8 cellular contexts compared by ENCODE assay signal in the genomic region with DNA sequence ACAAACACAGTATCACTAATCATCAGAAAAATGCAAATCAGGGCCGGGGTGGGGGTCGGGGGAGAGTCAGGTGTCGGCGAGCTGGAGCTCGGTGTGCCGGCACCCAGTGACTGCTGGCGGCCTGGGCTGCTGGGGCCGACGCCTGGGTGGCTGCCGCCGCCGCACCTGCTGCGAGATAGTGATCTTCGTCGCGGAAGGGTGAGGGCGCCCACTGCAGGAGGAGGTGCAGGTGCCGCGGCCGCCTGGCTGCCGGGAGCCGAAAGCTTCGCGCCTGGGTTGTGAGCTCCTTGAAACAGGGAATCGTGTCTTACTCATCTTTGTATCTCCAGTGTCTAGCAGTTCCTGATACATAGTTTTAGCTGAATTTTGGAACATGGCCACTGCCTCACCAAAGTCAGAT.
DNase-seq lines count a peak whose midpoint lies in the region; ATAC-seq, FAIRE-seq and TF ChIP-seq lines count a peak whose summit lies in the region.

No MANE protein-coding gene starts in this region.

- POLR2A ChIA-PET in H1 (lab: Charles Lee; ENCODE audit: partially characterized antibody) = interaction anchor here (1.2 kb wide), 1 partner anchor 11 kb away, joined by 3 read pairs; no protein-coding TSS in a partner anchor

- WGBS in H1 (ENCODE audit: extremely low coverage in 1 of 2, insufficient coverage in 1 of 2, insufficient read length in 1 of 2, insufficient replicate concordance in 2 of 2, low coverage in 1 of 2, low lambda C conversion rate in 2 of 2, missing lambda C conversion rate in 1 of 2), 2 experiments = 14% methylated on average over 11 of the region's 25 CpGs; no CpG with 5 or more reads in 1 of the 2 experiments

- H2BK5ac ChIP-seq in H1 (ENCODE audit: low read depth, low read length) = no peak overlapping the region

- H4K5ac ChIP-seq in H1 (ENCODE audit: insufficient read length, low read depth, low read length) = no peak overlapping the region

- peak; percentile 83 for DNase-seq in DMS 273 (lab: John Stamatoyannopoulos, UW; ENCODE audit: unreplicated experiment)
- peak; percentile 7 for DNase-seq in UCSD-AML1 (lab: John Stamatoyannopoulos, UW; ENCODE audit: unreplicated experiment)
- DNase-seq in H1 (ENCODE audit: low read depth in 1 of 2, low spot score in 2 of 2) = peak; percentile 21 to 72
- peak; percentile 4 for DNase-seq in putamen (ENCODE audit: low spot score)
- no peak for DNase-seq in medulla oblongata (ENCODE audit: extremely low spot score)
- no peak for DNase-seq in NCI-H187 treated with DMSO at 0.1 percent for 48 hours (lab: John Stamatoyannopoulos, UW)

- H3K79me2 ChIP-seq in H1 (ENCODE audit: control insufficient read depth in 1 of 2, insufficient read depth in 2 of 2, low read length in 2 of 2) = no peaks in the 10 kb centered on the region

- no peak overlapping the region for H2BK20ac ChIP-seq in H1 (ENCODE audit: low read length)

- no peaks in the 10 kb centered on the region for H3K79me1 ChIP-seq in H1 (ENCODE audit: low read depth, low read length)

- TF ChIP-seq RAD21 in H1 (IDR thresholded peaks at IDR 0.05 in 1 of 2, conservative IDR thresholded peaks at IDR 0.05 in 1 of 2; ENCODE audit: low read depth in 2 of 2, low read length in 2 of 2) = peak; percentile 74 to 85

- ATAC-seq in GM19452 (IDR thresholded peaks at IDR 0.05; ENCODE audit: unreplicated experiment) = peak; percentile 84
- ATAC-seq in HG03354 (IDR thresholded peaks at IDR 0.05; ENCODE audit: poor library complexity, severe bottlenecking, unreplicated experiment) = peak; percentile 96

- peak overlapping the region in 3 of 4 experiments; percentile 24 to 34 (median 29); a peak in 3 of 8 replicates for H3K4me3 ChIP-seq in H1 (ENCODE audit: extremely low read depth in 1 of 4, insufficient read depth in 2 of 4, low read depth in 3 of 4, low read length in 4 of 4)

- no peak overlapping the region for H2BK15ac ChIP-seq in H1 (ENCODE audit: low read length)

- FAIRE-seq in H1 (lab: Jason Lieb, UNC) = no peak

- no peak overlapping the region for H3K14ac ChIP-seq in H1 (ENCODE audit: insufficient read length)

- TF ChIP-seq CTCF in H1 (IDR thresholded peaks at IDR 0.05; ENCODE audit: control extremely low read depth in 1 of 3, insufficient read depth in 1 of 3, low read depth in 1 of 3, low read length in 3 of 3) = peak; percentile 75 to 89 (median 88)

- no peak for TF ChIP-seq POLR2A in H1 (IDR thresholded peaks at IDR 0.05; ENCODE audit: control extremely low read depth in 1 of 2, low read depth in 2 of 2, low read length in 2 of 2)

- peak overlapping the region; percentile 85; the same call in 1 of the 2 replicates for H2AFZ ChIP-seq in H1 (ENCODE audit: low read length)

- no peak overlapping the region for H3K4ac ChIP-seq in H1 (replicated peaks; ENCODE audit: insufficient read length, low read depth, low read length)

- no peaks in the 10 kb centered on the region for H3K36me3 ChIP-seq in H1 (ENCODE audit: control insufficient read depth in 2 of 4, insufficient read depth in 4 of 4, low read length in 3 of 4)

- no peak overlapping the region for H2AK5ac ChIP-seq in H1 (ENCODE audit: low read depth, low read length)

- H3K4me1 ChIP-seq in H1 (replicated peaks in 1 of 4; ENCODE audit: control insufficient read depth in 3 of 4, insufficient read depth in 4 of 4, low read length in 3 of 4) = no peaks in the 10 kb centered on the region

- no peak overlapping the region for H3K23ac ChIP-seq in H1 (ENCODE audit: insufficient read length)

- no peaks in the 10 kb centered on the region for H3K9me3 ChIP-seq in H1 (ENCODE audit: insufficient read depth in 2 of 2, low read depth in 1 of 2, low read length in 1 of 2)

- no peaks in the 10 kb centered on the region; a peak in 2 of 7 replicates for H3K27me3 ChIP-seq in H1 (replicated peaks in 1 of 4; ENCODE audit: control insufficient read depth in 3 of 4, extremely low read depth in 1 of 4, insufficient read depth in 3 of 4, low read length in 3 of 4)

- H3K23me2 ChIP-seq in H1 (ENCODE audit: low read depth, low read length) = no peaks in the 10 kb centered on the region

- H2BK12ac ChIP-seq in H1 (ENCODE audit: low read depth, low read length) = no peak overlapping the region

- no peak for TF ChIP-seq EP300 in H1 (IDR thresholded peaks at IDR 0.05; ENCODE audit: borderline replicate concordance in 1 of 2, low read depth in 2 of 2, low read length in 2 of 2)

- H4K91ac ChIP-seq in H1 (replicated peaks; ENCODE audit: insufficient read length, low read length) = no peak overlapping the region

- no peak overlapping the region for H4K8ac ChIP-seq in H1 (ENCODE audit: extremely low read depth, insufficient read depth, low read length)

- H3K18ac ChIP-seq in H1 (ENCODE audit: extremely low read depth, low read length) = no peak overlapping the region

- no peak overlapping the region for H3K27ac ChIP-seq in H1 (ENCODE audit: low read depth, low read length)

- H3K56ac ChIP-seq in H1 (replicated peaks; ENCODE audit: insufficient read length, low read depth, low read length) = no peak overlapping the region

- CTCF ChIA-PET in H1 (lab: Charles Lee; ENCODE audit: partially characterized antibody) = interaction anchor here (0.6 to 5.5 kb wide), 37 partner anchors 8 to 336 kb away, joined by 3 to 53 read pairs (median 4); no protein-coding TSS in a partner anchor

- peak overlapping the region in 1 of 2 experiments; percentile 54; a peak in 2 of 4 replicates for H3K4me2 ChIP-seq in H1 (ENCODE audit: insufficient read depth in 1 of 2, low read depth in 2 of 2, low read length in 2 of 2)

- H4K20me1 ChIP-seq in H1 (replicated peaks in 1 of 2; ENCODE audit: control insufficient read depth in 1 of 2, insufficient read depth in 2 of 2, low read length in 2 of 2) = no peaks in the 10 kb centered on the region

- no peak overlapping the region for H2BK120ac ChIP-seq in H1 (replicated peaks; ENCODE audit: low read depth, low read length)

- no peak overlapping the region for H3K9ac ChIP-seq in H1 (replicated peaks in 1 of 4; ENCODE audit: extremely low read depth in 1 of 4, low read depth in 3 of 4, low read length in 3 of 4)

TF ChIP-seq in H1, 55 proteins besides CTCF, POLR2A, EP300 and RAD21 (continues in another document):
- TF ChIP-seq, protein P1, sequence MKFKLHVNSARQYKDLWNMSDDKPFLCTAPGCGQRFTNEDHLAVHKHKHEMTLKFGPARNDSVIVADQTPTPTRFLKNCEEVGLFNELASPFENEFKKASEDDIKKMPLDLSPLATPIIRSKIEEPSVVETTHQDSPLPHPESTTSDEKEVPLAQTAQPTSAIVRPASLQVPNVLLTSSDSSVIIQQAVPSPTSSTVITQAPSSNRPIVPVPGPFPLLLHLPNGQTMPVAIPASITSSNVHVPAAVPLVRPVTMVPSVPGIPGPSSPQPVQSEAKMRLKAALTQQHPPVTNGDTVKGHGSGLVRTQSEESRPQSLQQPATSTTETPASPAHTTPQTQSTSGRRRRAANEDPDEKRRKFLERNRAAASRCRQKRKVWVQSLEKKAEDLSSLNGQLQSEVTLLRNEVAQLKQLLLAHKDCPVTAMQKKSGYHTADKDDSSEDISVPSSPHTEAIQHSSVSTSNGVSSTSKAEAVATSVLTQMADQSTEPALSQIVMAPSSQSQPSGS (IDR thresholded peaks at IDR 0.05; ENCODE audit: low read length) = no peak
- 0 out of 2 replicates have a peak, but pooled peaks have one; percentile 6 for TF ChIP-seq JUND (IDR thresholded peaks at IDR 0.05; ENCODE audit: low read length)
- peak; percentile 29; the same call in 1 of the 2 replicates for TF ChIP-seq GABPA (IDR thresholded peaks at IDR 0.05; ENCODE audit: borderline replicate concordance, insufficient read depth, low read length)
- no peak for TF ChIP-seq SP2 (IDR thresholded peaks at IDR 0.05; ENCODE audit: low read length)
- no peak for TF ChIP-seq BRCA1 (IDR thresholded peaks at IDR 0.05; ENCODE audit: low read depth, low read length)
- TF ChIP-seq RBBP5 (IDR thresholded peaks at IDR 0.05; ENCODE audit: borderline replicate concordance, low read depth, low read length) = no peak
- no peak for TF ChIP-seq SIN3A (conservative IDR thresholded peaks at IDR 0.05 in 1 of 2, IDR thresholded peaks at IDR 0.05 in 1 of 2; ENCODE audit: low read depth in 1 of 2, low read length in 2 of 2)
- no peak for TF ChIP-seq SP4 (IDR thresholded peaks at IDR 0.05; ENCODE audit: low read length)
- TF ChIP-seq TEAD4 (IDR thresholded peaks at IDR 0.05; ENCODE audit: low read depth, low read length) = no peak
- TF ChIP-seq JUN (IDR thresholded peaks at IDR 0.05; ENCODE audit: low read depth, low read length) = no peak
- 0 out of 2 replicates have a peak, but pooled peaks have one; percentile 15 for TF ChIP-seq YY1 (IDR thresholded peaks at IDR 0.05; ENCODE audit: low read depth, low read length)
- 0 out of 2 replicates have a peak, but pooled peaks have one; percentile 55 for TF ChIP-seq TCF12 (IDR thresholded peaks at IDR 0.05; ENCODE audit: low read depth, low read length)
- TF ChIP-seq EZH2 (IDR thresholded peaks at IDR 0.05; ENCODE audit: low read depth, low read length, severe bottlenecking) = no peak
- no peak for TF ChIP-seq SIX5 (IDR thresholded peaks at IDR 0.05; ENCODE audit: low read depth, low read length)
- TF ChIP-seq TBP (IDR thresholded peaks at IDR 0.05; ENCODE audit: low read depth, low read length) = peak; percentile 67; the same call in 1 of the 2 replicates
- TF ChIP-seq SAP30 (IDR thresholded peaks at IDR 0.05; ENCODE audit: insufficient read depth, insufficient replicate concordance, low read length) = no peak
- TF ChIP-seq, protein P2, sequence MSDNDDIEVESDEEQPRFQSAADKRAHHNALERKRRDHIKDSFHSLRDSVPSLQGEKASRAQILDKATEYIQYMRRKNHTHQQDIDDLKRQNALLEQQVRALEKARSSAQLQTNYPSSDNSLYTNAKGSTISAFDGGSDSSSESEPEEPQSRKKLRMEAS (IDR thresholded peaks at IDR 0.05) = peak; percentile 77
- TF ChIP-seq EGR1 (IDR thresholded peaks at IDR 0.05; ENCODE audit: borderline replicate concordance, low read depth, low read length) = 0 out of 2 replicates have a peak, but pooled peaks have one; percentile 10
- peak; percentile 35 for TF ChIP-seq CTBP2 (IDR thresholded peaks at IDR 0.05; ENCODE audit: borderline replicate concordance, insufficient read depth, insufficient read length, low read length)
- TF ChIP-seq SRF (IDR thresholded peaks at IDR 0.05; ENCODE audit: low read depth, low read length) = no peak
- no peak for TF ChIP-seq CBX8 (IDR thresholded peaks at IDR 0.05; ENCODE audit: borderline replicate concordance, low read depth, low read length)
- TF ChIP-seq RXRA (IDR thresholded peaks at IDR 0.05; ENCODE audit: insufficient read depth, low read depth, low read length) = no peak
- peak; percentile 63 for TF ChIP-seq E2F6 (IDR thresholded peaks at IDR 0.05)

Comparison
In these comparisons a context has a peak if more than half of its experiments do, and no peak if none do; other contexts are left out.
1. DNase-seq: peak in DMS 273 (single experiment), UCSD-AML1 (single experiment), H1 (2 of 2) and putamen (single experiment); none in medulla oblongata (single experiment) and NCI-H187 treated with DMSO at 0.1 percent for 48 hours (single experiment).